ENCODE assay signal across 14 cellular contexts in genomic region chr20:38158701-38159325, GRCh38. TPM values are rescaled to one million over a fixed set of nuclear protein-coding genes. Genes with fewer than 3 reads are reported as not detected.
A peak's percentile ranks its signal among the peaks of the same experiment; 100 is the strongest.
DNase-seq lines count a peak whose midpoint lies in the region; ATAC-seq, FAIRE-seq and TF ChIP-seq lines count a peak whose summit lies in the region.
"Had no signal": no experiment of that assay in that cellular context is flagged by ENCODE, and none has a peak within 500 bp of the region (broad histone marks: within the 10 kb centered on the region; RNA-seq: fewer than 3 reads in every experiment).

No MANE protein-coding gene starts in this region.

- intact Hi-C loops in HepG2 (cut with micrococcal nuclease; ENCODE audit: unreplicated experiment), result no loop called here

- 79% methylated on average over 14 of the region's 14 CpGs for WGBS in HepG2 (ENCODE audit: low lambda C conversion rate)

- H3K4me3 ChIP-seq in duodenal mucosa (ENCODE audit: low read depth in 1 of 2, low read length in 2 of 2), result no peak overlapping the region
- no peak overlapping the region for H3K4me3 ChIP-seq in HepG2 (replicated peaks in 1 of 3; ENCODE audit: insufficient read depth in 1 of 3, low read depth in 2 of 3, low read length in 3 of 3)
- H3K4me3 ChIP-seq in skeletal muscle tissue (ENCODE audit: low read length in 3 of 3), result no peak overlapping the region
- no peak overlapping the region for H3K4me3 ChIP-seq in HAP-1
- H3K4me3 ChIP-seq: adrenal gland, SJSA1 had no signal

- CTCF ChIA-PET in HepG2 (lab: Yijun Ruan, JAX; ENCODE audit: low intra/inter-chr PET ratio, low total read pairs), result no interaction called here

- POLR2A ChIA-PET in HepG2 (lab: Yijun Ruan, JAX), result interaction anchor here (1.2 to 1.3 kb wide), 2 partner anchors 15 to 33 kb away, joined by 3 to 8 read pairs; no protein-coding TSS in a partner anchor

- TF ChIP-seq RAD21 in HepG2 (CRISPR knock-in tag; IDR thresholded peaks at IDR 0.05), result no peak

- ATAC-seq in HepG2 (peak; percentile 51), HG02970 (IDR thresholded peaks at IDR 0.05; ENCODE audit: low FRiP score, unreplicated experiment) (no peak), HG02623 (IDR thresholded peaks at IDR 0.05; ENCODE audit: unreplicated experiment) (no peak)
- ATAC-seq: natural killer cell had no signal

- H4K20me1 ChIP-seq in HepG2 (ENCODE audit: insufficient read depth, low read length), result no peaks in the 10 kb centered on the region

- BruUV-seq in HepG2 (replicated peaks; lab: Mats Ljungman, UMichigan), result no TSS peak

- TF ChIP-seq POLR2A in HepG2 (IDR thresholded peaks at IDR 0.05; ENCODE audit: insufficient read depth in 1 of 2, low read depth in 2 of 2, low read length in 2 of 2), result no peak

- peak; percentile 68 for DNase-seq in NCI-H524 treated with DMSO at 0.1 percent for 48 hours (lab: John Stamatoyannopoulos, UW)
- no peak for DNase-seq in HepG2 (ENCODE audit: low spot score)
- DNase-seq in HAP-1 (ENCODE audit: low spot score in 2 of 2), result no peak
- DNase-seq in globus pallidus (ENCODE audit: low spot score), result no peak
- DNase-seq: activated CD4-positive, CD25-positive, alpha-beta regulatory T cell; HCEC 1CT; natural killer cell; NCI-H69 had no signal

- H3K4me1 ChIP-seq in duodenal mucosa (ENCODE audit: control insufficient read depth in 1 of 2, insufficient read depth in 2 of 2, low read length in 2 of 2) (peaks cover 6 to 7% of the 10 kb centered on the region in 2 donors), HepG2 (ENCODE audit: insufficient read depth, low read length) (peaks cover 31% of the 10 kb centered on the region), skeletal muscle tissue (ENCODE audit: control insufficient read depth in 3 of 3, insufficient read depth in 3 of 3, low read length in 3 of 3) (peaks cover 14 to 41% (median 33%) of the 10 kb centered on the region in 3 donors), HAP-1 (no peaks in the 10 kb centered on the region)

- TF ChIP-seq CTCF in HepG2 (CRISPR knock-in tag; IDR thresholded peaks at IDR 0.05), result no peak

- no peak for FAIRE-seq in HepG2 (lab: Jason Lieb, UNC)

- no peak overlapping the region for H3K4me2 ChIP-seq in HepG2 (ENCODE audit: low read depth, low read length)

- no peak for TF ChIP-seq EP300 in HepG2 (IDR thresholded peaks at IDR 0.05; ENCODE audit: low read depth in 2 of 2, low read length in 2 of 2)
- TF ChIP-seq EP300 in HepG2 (CRISPR knock-in tag; IDR thresholded peaks at IDR 0.05; ENCODE audit: borderline replicate concordance), result no peak

- H3K27me3 ChIP-seq in duodenal mucosa (ENCODE audit: control insufficient read depth in 1 of 2, insufficient read depth in 2 of 2, low read length in 2 of 2), result no peaks in the 10 kb centered on the region
- no peaks in the 10 kb centered on the region for H3K27me3 ChIP-seq in HepG2 (ENCODE audit: control insufficient read depth in 1 of 2, insufficient read depth in 2 of 2, low read length in 2 of 2)
- H3K27me3 ChIP-seq in skeletal muscle tissue (ENCODE audit: control insufficient read depth in 3 of 3, insufficient read depth in 3 of 3, low read length in 3 of 3), result no peaks in the 10 kb centered on the region
- no peaks in the 10 kb centered on the region for H3K27me3 ChIP-seq in HAP-1 (ENCODE audit: low read depth)
- H3K27me3 ChIP-seq: adrenal gland, SJSA1 had no signal

- H3K9ac ChIP-seq in duodenal mucosa (ENCODE audit: low read depth in 1 of 2, low read length in 2 of 2), result no peak overlapping the region
- no peak overlapping the region for H3K9ac ChIP-seq in HepG2 (ENCODE audit: insufficient read depth, low read depth, low read length)
- H3K9ac ChIP-seq in skeletal muscle tissue (ENCODE audit: low read depth in 1 of 3, low read length in 3 of 3), result peak overlapping the region in 2 of 3 donors; percentile 8 to 28

- H3K9me3 ChIP-seq in duodenal mucosa (ENCODE audit: control insufficient read depth in 1 of 2, low read length in 2 of 2) (no peaks in the 10 kb centered on the region), HepG2 (ENCODE audit: low read length) (no peaks in the 10 kb centered on the region), skeletal muscle tissue (ENCODE audit: control insufficient read depth in 3 of 3, low read length in 3 of 3) (no peaks in the 10 kb centered on the region), HAP-1 (no peaks in the 10 kb centered on the region)
- H3K9me3 ChIP-seq: adrenal gland, SJSA1 had no signal

- no peaks in the 10 kb centered on the region for H3K79me2 ChIP-seq in HepG2 (ENCODE audit: insufficient read depth, low read length)

- in situ Hi-C loops in HepG2 (cut with HindIII; ENCODE audit: extremely low pct_ligation_motif_present, low pct_unique_long_range_greater_than_20kb) (no loop called here), HAP-1 (cut with MboI; ENCODE audit: low sequenced_read_pairs) (loop anchor here (25.0 kb wide), 1 partner anchor 97 kb away; no protein-coding TSS in a partner anchor)

- H3K27ac ChIP-seq in duodenal mucosa (ENCODE audit: low read depth, low read length), result peak overlapping the region; percentile 22
- H3K27ac ChIP-seq in HepG2 (ENCODE audit: extremely low read length, insufficient read depth, low read length), result peak overlapping the region; percentile 7
- peak overlapping the region; percentile 68 for H3K27ac ChIP-seq in skeletal muscle tissue (ENCODE audit: low read depth, low read length)

- H2AFZ ChIP-seq in HepG2 (ENCODE audit: low read length), result no peak overlapping the region

- H3K36me3 ChIP-seq in duodenal mucosa (ENCODE audit: control insufficient read depth in 1 of 2, insufficient read depth in 2 of 2, low read length in 2 of 2) (peaks cover 9% of the 10 kb centered on the region in 2 donors), HepG2 (replicated peaks in 1 of 2; ENCODE audit: control insufficient read depth in 1 of 2, insufficient read depth in 2 of 2, low read length in 2 of 2) (peaks cover 3 to 12% of the 10 kb centered on the region in 2 experiments; a peak in 4 of 5 replicates), skeletal muscle tissue (ENCODE audit: control insufficient read depth in 3 of 3, insufficient read depth in 3 of 3, low read length in 3 of 3) (peaks cover 0 to 24% (median 20%) of the 10 kb centered on the region in 3 donors), HAP-1 (replicated peaks) (no peaks in the 10 kb centered on the region)

TF ChIP-seq in HepG2, 621 proteins besides CTCF, POLR2A, EP300 and RAD21 (continues in another document):
- TF ChIP-seq ZNF687 (CRISPR knock-in tag; IDR thresholded peaks at IDR 0.05) (peak; percentile 23; the same call in 1 of the 2 replicates), ARHGAP35 (CRISPR knock-in tag; IDR thresholded peaks at IDR 0.05; ENCODE audit: borderline replicate concordance) (no peak), ZNF605 (CRISPR knock-in tag; IDR thresholded peaks at IDR 0.05) (0 out of 2 replicates have a peak, but pooled peaks have one; percentile 36), ZNF441 (CRISPR knock-in tag; IDR thresholded peaks at IDR 0.05; ENCODE audit: borderline replicate concordance) (0 out of 2 replicates have a peak, but pooled peaks have one; percentile 27)

RNA-seq across cellular contexts. Expression of gene TGM2, which starts 6.3 kb away (rescaled TPM):
- total RNA-seq in HepG2 (2016; rRNA removed; fragmentation: Illumina TruSeq; extraction: Trizol) (4.2 and 4.5 TPM in 2 replicates), skeletal muscle tissue (7.3 TPM)
- 0.61 and 0.88 TPM in 2 replicates for total RNA-seq in HepG2 (2016; cell fraction: cytosol; rRNA removed; fragmentation: Illumina TruSeq; extraction: Trizol; ENCODE audit: low read depth)
- total RNA-seq in HepG2 (2016; cell fraction: insoluble cytoplasmic fraction; rRNA removed; fragmentation: Illumina TruSeq; extraction: Trizol), result 3.3 and 4.3 TPM in 2 replicates
- total RNA-seq in HepG2 (2016; cell fraction: membrane; rRNA removed; fragmentation: Illumina TruSeq; extraction: Trizol), result 2.1 and 2.3 TPM in 2 replicates
- 4.3 and 4.5 TPM in 2 replicates for total RNA-seq in HepG2 (2016; cell fraction: nucleus; rRNA removed; fragmentation: Illumina TruSeq; extraction: Trizol)
- polyA plus RNA-seq in HepG2 (2011; rRNA removed), result 46.4 and 52.3 TPM in 2 replicates
- 39.7 and 45.8 TPM in 2 replicates for polyA plus RNA-seq in HepG2 (2011; cell fraction: cytosol; rRNA removed)
- polyA plus RNA-seq in HepG2 (2011; cell fraction: nucleus; rRNA removed), result 48.4 and 54.8 TPM in 2 replicates
- polyA plus RNA-seq in HepG2 (2012), result 14.4 and 32.4 TPM in 2 replicates
- polyA plus RNA-seq in HepG2 (2016; cell fraction: cytosol; fragmentation: Illumina TruSeq; extraction: Trizol; ENCODE audit: low read depth), result 1.5 and 1.8 TPM in 2 replicates
- 5.3 and 7.5 TPM in 2 replicates for polyA plus RNA-seq in HepG2 (2016; cell fraction: insoluble cytoplasmic fraction; fragmentation: Illumina TruSeq; extraction: Trizol; ENCODE audit: low read depth)
- polyA plus RNA-seq in HepG2 (2016; cell fraction: membrane; fragmentation: Illumina TruSeq; extraction: Trizol; ENCODE audit: low read depth), result 2.5 TPM in 2 replicates
- polyA plus RNA-seq in HepG2 (2016; cell fraction: nucleus; fragmentation: Illumina TruSeq; extraction: Trizol; ENCODE audit: insufficient read depth, low read depth), result 7.7 and 9.8 TPM in 2 replicates
- 39.1 and 112 TPM in 2 replicates for polyA minus RNA-seq in HepG2 (2011; rRNA and poly(A)+ RNA removed; ENCODE audit: low replicate concordance)
- 43.5 and 48.8 TPM in 2 replicates for polyA minus RNA-seq in HepG2 (2011; cell fraction: cytosol; rRNA and poly(A)+ RNA removed)
- 26.7 and 32.2 TPM in 2 replicates for polyA minus RNA-seq in HepG2 (2011; cell fraction: nucleus; rRNA and poly(A)+ RNA removed)

Comparison
In these comparisons a context has a peak if more than half of its experiments do, and no peak if none do; other contexts are left out.
1. H3K27ac ChIP-seq: peak in every context shown above with its lines; median percentile 68 in skeletal muscle tissue; 22 in duodenal mucosa; 7 in HepG2.
2. H3K9ac ChIP-seq: peak in skeletal muscle tissue (2 of 3); none in duodenal mucosa (0 of 2) and HepG2 (single experiment).